In genomic region chr12:14261096-14261495, GRCh38 we compare ENCODE assay signal across 8 cellular contexts.
A peak's percentile ranks its signal among the peaks of the same experiment; 100 is the strongest.
DNase-seq lines count a peak whose midpoint lies in the region; ATAC-seq and TF ChIP-seq lines count a peak whose summit lies in the region.

No MANE protein-coding gene starts in this region.

- DNase-seq in Right ventricle myocardium superior (peak; percentile 41), left cardiac atrium (no peak), esophagus squamous epithelium (lab: John Stamatoyannopoulos, UW) (no peak), nephron progenitor cell (no peak), transverse colon (peak; percentile 26), GF-D8 (lab: John Stamatoyannopoulos, UW) (no peak), sciatic nerve (ENCODE audit: low spot score) (no peak)

- no peaks in the 10 kb centered on the region for H3K27me3 ChIP-seq in esophagus squamous epithelium
- H3K27me3 ChIP-seq in transverse colon, result no peaks in the 10 kb centered on the region

- TF ChIP-seq EP300 in transverse colon (IDR thresholded peaks at IDR 0.05; ENCODE audit: low read depth), result no peak

- H3K4me1 Mint-ChIP-seq in nephron progenitor cell, result peaks cover 57% of the 10 kb centered on the region

- in situ Hi-C loops in transverse colon (cut with MboI; ENCODE audit: low pct_ligation_motif_present in 1 of 4, low pct_unique_long_range_greater_than_20kb in 1 of 4, low sequenced_read_pairs in 3 of 4), result loop anchor here (5.0 to 25.0 kb wide), 3 partner anchors 101 to 104 kb away; partner anchors contain the start of gene ATF7IP (in 2 of the 4)

- H3K4me3 Mint-ChIP-seq in nephron progenitor cell, result peak overlapping the region; percentile 32

- TF ChIP-seq POLR2A in esophagus squamous epithelium (IDR thresholded peaks at IDR 0.05) (no peak), transverse colon (IDR thresholded peaks at IDR 0.05) (no peak)

- peaks cover 4% of the 10 kb centered on the region for H3K27me3 Mint-ChIP-seq in nephron progenitor cell (ENCODE audit: low read depth, poor library complexity)

- TF ChIP-seq CTCF in esophagus squamous epithelium (IDR thresholded peaks at IDR 0.05) (no peak), nephron progenitor cell (IDR thresholded peaks at IDR 0.05) (no peak), transverse colon (IDR thresholded peaks at IDR 0.05) (no peak)

- peaks cover 30 to 83% (median 33%) of the 10 kb centered on the region in 3 donors for H3K4me1 ChIP-seq in esophagus squamous epithelium
- H3K4me1 ChIP-seq in transverse colon, result peaks cover 22 to 50% (median 35%) of the 10 kb centered on the region in 4 donors

- H3K9me3 Mint-ChIP-seq in nephron progenitor cell, result peaks cover 80% of the 10 kb centered on the region

- peak overlapping the region; percentile 86 to 96 (median 90) for H3K27ac ChIP-seq in esophagus squamous epithelium
- peak overlapping the region; percentile 81 to 89 (median 86) for H3K27ac ChIP-seq in transverse colon

- peak overlapping the region; percentile 97 for H3K27ac Mint-ChIP-seq in nephron progenitor cell

- H3K36me3 ChIP-seq in esophagus squamous epithelium, result no peaks in the 10 kb centered on the region
- H3K36me3 ChIP-seq in transverse colon, result no peaks in the 10 kb centered on the region

- H3K36me3 Mint-ChIP-seq in nephron progenitor cell (ENCODE audit: low read depth), result peaks cover 74% of the 10 kb centered on the region

- ATAC-seq in Right ventricle myocardium superior (ENCODE audit: poor library complexity) (no peak), left cardiac atrium (no peak), sciatic nerve (no peak), GM19023 (IDR thresholded peaks at IDR 0.05; ENCODE audit: unreplicated experiment) (no peak)

- H3K9me3 ChIP-seq in esophagus squamous epithelium, result peaks cover 0 to 12% (median 0%) of the 10 kb centered on the region in 3 donors
- H3K9me3 ChIP-seq in transverse colon, result no peaks in the 10 kb centered on the region

- intact Hi-C loops in Right ventricle myocardium superior (cut with DNase I) (no loop called here), left cardiac atrium (cut with DNase I) (no loop called here), esophagus squamous epithelium (cut with DNase I) (no loop called here), transverse colon (cut with DNase I; ENCODE audit: low total_unique reads) (no loop called here), sciatic nerve (cut with DNase I) (no loop called here)

- H3K4me3 ChIP-seq in esophagus squamous epithelium, result peak overlapping the region in 2 of 4 donors; percentile 35 to 53
- peak overlapping the region in 2 of 4 donors; percentile 17 to 24 for H3K4me3 ChIP-seq in transverse colon

- WGBS in esophagus squamous epithelium, 2 donors, result 57 to 74% methylated on average over 6 of the region's 6 CpGs
- 75 to 91% methylated on average over 4 to 6 of the region's 6 CpGs for WGBS in transverse colon (ENCODE audit: low coverage in 1 of 2), 2 donors

Comparison
In these comparisons a context has a peak if more than half of its experiments do, and no peak if none do; other contexts are left out.
1. DNase-seq: peak in Right ventricle myocardium superior (single experiment) and transverse colon (single experiment); none in left cardiac atrium (single experiment), esophagus squamous epithelium (single experiment), nephron progenitor cell (single experiment), GF-D8 (single experiment) and sciatic nerve (single experiment).